Comparison of ENCODE assay signal across 19 cellular contexts in genomic region chr11:8045839-8046238, GRCh38. TPM values are rescaled to one million over a fixed set of nuclear protein-coding genes. Genes with fewer than 3 reads are reported as not detected.
DNase-seq lines count a peak whose midpoint lies in the region; ATAC-seq and TF ChIP-seq lines count a peak whose summit lies in the region.
"Had no signal": no experiment of that assay in that cellular context is flagged by ENCODE, and none has a peak within 500 bp of the region (broad histone marks: within the 10 kb centered on the region; RNA-seq: fewer than 3 reads in every experiment).

No MANE protein-coding gene starts in this region.

- POLR2A ChIA-PET in HEK293T (lab: Yijun Ruan, JAX) = no interaction called here

- H3K27ac Mint-ChIP-seq in activated CD8-positive, alpha-beta memory T cell treated with anti-CD3 and anti-CD28 coated beads, Interleukin-2, amount 10 ng/mL, durations not matched to agents 7 days and 5 days = no peak overlapping the region
- H3K27ac Mint-ChIP-seq: IgD-negative memory B cell had no signal

- no peak for ATAC-seq in activated CD8-positive, alpha-beta memory T cell treated with anti-CD3 and anti-CD28 coated beads, Interleukin-2, amount 10 ng/mL, durations not matched to agents 7 days and 5 days
- ATAC-seq in lung (ENCODE audit: insufficient read depth, low FRiP score) = no peak
- no peak for ATAC-seq in mucosa of descending colon
- ATAC-seq: A549, HepG2 had no signal

- no peaks in the 10 kb centered on the region for H3K9me3 Mint-ChIP-seq in activated CD8-positive, alpha-beta memory T cell treated with anti-CD3 and anti-CD28 coated beads, Interleukin-2, amount 10 ng/mL, durations not matched to agents 7 days and 5 days (ENCODE audit: low read depth)
- H3K9me3 Mint-ChIP-seq: CD4-positive, alpha-beta memory T cell had no signal

- no peaks in the 10 kb centered on the region for H3K4me1 Mint-ChIP-seq in activated CD8-positive, alpha-beta memory T cell treated with anti-CD3 and anti-CD28 coated beads, Interleukin-2, amount 10 ng/mL, durations not matched to agents 7 days and 5 days
- H3K4me1 Mint-ChIP-seq: CD4-positive, alpha-beta memory T cell; IgD-negative memory B cell had no signal

- TF ChIP-seq CTCF in lung (IDR thresholded peaks at IDR 0.05; ENCODE audit: control extremely low read depth, extremely low read depth) (no peak), mucosa of descending colon (IDR thresholded peaks at IDR 0.05) (no peak)

- H3K4me3 ChIP-seq in lung (no peak overlapping the region), mucosa of descending colon (no peak overlapping the region)
- H3K4me3 ChIP-seq: A549, GM23248 had no signal

- H3K36me3 Mint-ChIP-seq in activated CD8-positive, alpha-beta memory T cell treated with anti-CD3 and anti-CD28 coated beads, Interleukin-2, amount 10 ng/mL, durations not matched to agents 7 days and 5 days = no peaks in the 10 kb centered on the region
- H3K36me3 Mint-ChIP-seq: CD4-positive, alpha-beta memory T cell; IgD-negative memory B cell had no signal

- H3K9me3 ChIP-seq in lung (ENCODE audit: control insufficient read depth in 2 of 2, insufficient read depth in 1 of 2, low read length in 1 of 2) (peaks cover 0 to 3% of the 10 kb centered on the region in 2 donors), mucosa of descending colon (no peaks in the 10 kb centered on the region)
- H3K9me3 ChIP-seq: A549 had no signal

- H3K27me3 ChIP-seq in lung (ENCODE audit: control insufficient read depth, insufficient read depth) = no peaks in the 10 kb centered on the region

- H3K27me3 Mint-ChIP-seq in activated CD8-positive, alpha-beta memory T cell treated with anti-CD3 and anti-CD28 coated beads, Interleukin-2, amount 10 ng/mL, durations not matched to agents 7 days and 5 days = peaks cover 36% of the 10 kb centered on the region

- CTCF ChIA-PET in activated CD8-positive, alpha-beta memory T cell treated with anti-CD3 and anti-CD28 coated beads, Interleukin-2, amount 10 ng/mL, durations not matched to agents 7 days and 5 days (lab: Charles Lee) = interaction anchor here (2.5 kb wide), 1 partner anchor 12 kb away, joined by 9 read pairs; no protein-coding TSS in a partner anchor
- CTCF ChIA-PET in HEK293T (lab: Yijun Ruan, JAX) = no interaction called here

- peak; percentile 32 for DNase-seq in activated CD8-positive, alpha-beta memory T cell treated with anti-CD3 and anti-CD28 coated beads, Interleukin-2, amount 10 ng/mL, durations not matched to agents 7 days and 5 days
- no peak for DNase-seq in activated CD8-positive, alpha-beta memory T cell treated with anti-CD3 and anti-CD28 coated beads for 24 hours
- DNase-seq in OCI-M1 (lab: John Stamatoyannopoulos, UW) (peak; percentile 11), lung (ENCODE audit: low spot score) (peak; percentile 18), CD1c-positive myeloid dendritic cell (ENCODE audit: extremely low spot score) (no peak), HEK293T (ENCODE audit: extremely low spot score) (no peak), mucosa of descending colon (no peak)
- DNase-seq: AML-193; CD4-positive, alpha-beta memory T cell; DMS153; DMS79; GDM1; GM23248; H7 had no signal

- no peak overlapping the region for H3K4me3 Mint-ChIP-seq in activated CD8-positive, alpha-beta memory T cell treated with anti-CD3 and anti-CD28 coated beads, Interleukin-2, amount 10 ng/mL, durations not matched to agents 7 days and 5 days
- H3K4me3 Mint-ChIP-seq: IgD-negative memory B cell had no signal

- no peak overlapping the region for H3K27ac ChIP-seq in lung (ENCODE audit: low read depth in 1 of 2, low read length in 1 of 2)
- H3K27ac ChIP-seq: 22Rv1, A549, C4-2B, GM23248 had no signal

- intact Hi-C loops in mucosa of descending colon (cut with DNase I, micrococcal nuclease) = no loop called here

- H3K36me3 ChIP-seq in lung (ENCODE audit: control insufficient read depth in 2 of 2, insufficient read depth in 2 of 2, low read length in 2 of 2) = no peaks in the 10 kb centered on the region
- H3K36me3 ChIP-seq in mucosa of descending colon (ENCODE audit: low read depth) = no peaks in the 10 kb centered on the region

- 47 to 53% methylated on average over 4 of the region's 4 CpGs for WGBS in lung, 2 donors

- H3K4me1 ChIP-seq in lung (ENCODE audit: control insufficient read depth in 2 of 2, insufficient read depth in 2 of 2, low read length in 2 of 2) = no peaks in the 10 kb centered on the region
- H3K4me1 ChIP-seq in mucosa of descending colon (ENCODE audit: low read depth) = no peaks in the 10 kb centered on the region
- H3K4me1 ChIP-seq: A549 had no signal

TF ChIP-seq in HEK293T, 16 proteins besides CTCF, POLR2A, EP300 and RAD21:
- TF ChIP-seq HDGF (IDR thresholded peaks at IDR 0.05; ENCODE audit: borderline replicate concordance) (no peak), FOXA1 (IDR thresholded peaks at IDR 0.05) (no peak), CTBP1 (IDR thresholded peaks at IDR 0.05; ENCODE audit: borderline replicate concordance) (no peak), BHLHE40 (IDR thresholded peaks at IDR 0.05; ENCODE audit: borderline replicate concordance) (no peak), ELF4 (IDR thresholded peaks at IDR 0.05) (no peak), ARNT (IDR thresholded peaks at IDR 0.05) (no peak)

RNA-seq across cellular contexts. Expression of gene TUB, which starts 35.2 kb away (rescaled TPM):
- total RNA-seq in activated CD8-positive, alpha-beta memory T cell treated with anti-CD3 and anti-CD28 coated beads, Interleukin-2, amount 10 ng/mL, durations not matched to agents 7 days and 5 days = under 1 TPM; 0.07 to 0.09 TPM
- total RNA-seq in lung = 10 to 100 TPM in 1 of 2 donors, 1 to 10 TPM in 1; 8.5 to 23.5 TPM
- 1 to 10 TPM in 1 of 2 donors, under 1 TPM in 1; 0.96 to 1.8 TPM for polyA plus RNA-seq in lung
- 10 to 100 TPM in 1 of 3 donors, 1 to 10 TPM in 1, under 1 TPM in 1; 0.58 to 10.4 (median 1.8) TPM for total RNA-seq in mucosa of descending colon
- polyA plus RNA-seq: IgD-negative memory B cell had no signal

RNA-seq across cellular contexts. Expression of gene EIF3F, which starts 58.7 kb away (rescaled TPM):
- total RNA-seq in activated CD8-positive, alpha-beta memory T cell treated with anti-CD3 and anti-CD28 coated beads, Interleukin-2, amount 10 ng/mL, durations not matched to agents 7 days and 5 days = 100 to 1,000 TPM; 192 to 234 TPM
- 100 to 1,000 TPM; 209 to 260 TPM for total RNA-seq in lung
- polyA plus RNA-seq in lung = 100 to 1,000 TPM; 166 to 471 TPM
- total RNA-seq in mucosa of descending colon = 100 to 1,000 TPM; 207 to 228 (median 218) TPM

Comparison
In these comparisons a context has a peak if more than half of its experiments do, and no peak if none do; other contexts are left out.
1. DNase-seq: peak in activated CD8-positive, alpha-beta memory T cell treated with anti-CD3 and anti-CD28 coated beads, Interleukin-2, amount 10 ng/mL, durations not matched to agents 7 days and 5 days (single experiment), OCI-M1 (single experiment) and lung (single experiment); none in activated CD8-positive, alpha-beta memory T cell treated with anti-CD3 and anti-CD28 coated beads for 24 hours (single experiment), CD1c-positive myeloid dendritic cell (single experiment), HEK293T (single experiment) and mucosa of descending colon (0 of 3).